ENCODE assay signal across 20 cellular contexts in the genomic region with DNA sequence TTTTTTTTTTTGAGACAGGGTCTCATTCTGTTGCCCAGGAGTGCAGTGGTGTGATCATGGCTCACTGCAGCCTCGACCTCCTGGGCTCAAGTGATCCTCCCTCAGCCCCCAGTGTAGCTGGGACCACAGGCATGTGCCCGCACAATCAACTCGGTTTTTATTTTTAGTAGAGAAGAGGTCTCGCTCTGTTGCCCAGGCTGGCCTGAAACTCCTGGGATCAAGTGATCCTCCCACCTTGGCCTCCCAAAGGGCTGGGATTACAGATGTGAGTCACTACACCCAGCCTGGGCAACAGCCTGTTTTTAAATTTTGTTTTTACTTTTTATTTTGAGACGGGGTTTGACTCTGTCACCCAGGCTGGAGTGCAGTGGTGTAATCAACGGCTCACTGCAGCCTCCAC. TPM values are rescaled to one million over a fixed set of nuclear protein-coding genes. Genes with fewer than 3 reads are reported as not detected.
DNase-seq lines count a peak whose midpoint lies in the region; ATAC-seq and TF ChIP-seq lines count a peak whose summit lies in the region.
"Had no signal": no experiment of that assay in that cellular context is flagged by ENCODE, and none has a peak within 500 bp of the region (broad histone marks: within the 10 kb centered on the region; RNA-seq: fewer than 3 reads in every experiment).

No MANE protein-coding gene starts in this region.

- H3F3A ChIP-seq in DOHH2 (ENCODE audit: control insufficient read depth, insufficient read depth) = peaks cover 56% of the 10 kb centered on the region
- H3F3A ChIP-seq in neural progenitor cell (ENCODE audit: low read depth) = peaks cover 67% of the 10 kb centered on the region

- no peaks in the 10 kb centered on the region for H3K27me3 Mint-ChIP-seq in activated naive CD8-positive, alpha-beta T cell treated with anti-CD3 and anti-CD28 coated beads for 36 hours
- peaks cover 5% of the 10 kb centered on the region for H3K27me3 Mint-ChIP-seq in neural progenitor cell (ENCODE audit: insufficient read depth, low read depth)
- H3K27me3 Mint-ChIP-seq in T-helper 17 cell = no peaks in the 10 kb centered on the region
- H3K27me3 Mint-ChIP-seq: activated CD4-positive, alpha-beta T cell treated with anti-CD3 and anti-CD28 coated beads for 36 hours; activated naive CD4-positive, alpha-beta T cell treated with anti-CD3 and anti-CD28 coated beads, Interleukin-2, amount 50 U/mL, for 24 hours; stimulated activated naive CD8-positive, alpha-beta T cell treated with anti-CD3 and anti-CD28 coated beads, Interleukin-15, Interleukin-2, amounts not matched to agents 100 ng/mL and 50 ng/mL, for 24 hours had no signal

- H4K20me1 ChIP-seq in DOHH2 (ENCODE audit: control insufficient read depth, insufficient read depth, low read depth, low read length) (peaks cover 18% of the 10 kb centered on the region), neural progenitor cell (ENCODE audit: low read depth) (peaks cover 21% of the 10 kb centered on the region)

- H3K9ac ChIP-seq in neural progenitor cell = no peak overlapping the region

- no peaks in the 10 kb centered on the region for H3K9me2 ChIP-seq in DOHH2 (replicated peaks; ENCODE audit: control insufficient read depth, low read length)

- H3K36me3 Mint-ChIP-seq in activated naive CD8-positive, alpha-beta T cell treated with anti-CD3 and anti-CD28 coated beads for 36 hours = peaks cover 30% of the 10 kb centered on the region
- H3K36me3 Mint-ChIP-seq in neural progenitor cell = peaks cover 12% of the 10 kb centered on the region
- H3K36me3 Mint-ChIP-seq in T-helper 17 cell (ENCODE audit: low read depth) = no peaks in the 10 kb centered on the region
- H3K36me3 Mint-ChIP-seq: activated naive CD4-positive, alpha-beta T cell treated with anti-CD3 and anti-CD28 coated beads, Interleukin-2, amount 50 U/mL, for 24 hours had no signal

- no peaks in the 10 kb centered on the region for H3K9me3 ChIP-seq in DOHH2 (ENCODE audit: control insufficient read depth, insufficient read depth, low read length)
- H3K9me3 ChIP-seq in neural progenitor cell (ENCODE audit: low read depth) = no peaks in the 10 kb centered on the region
- no peaks in the 10 kb centered on the region for H3K9me3 ChIP-seq in T-helper 17 cell (ENCODE audit: control insufficient read depth, low read length, poor library complexity, severe bottlenecking)
- H3K9me3 ChIP-seq: BE2C, tibial nerve had no signal

- DNase-seq in M059J (ENCODE audit: low read depth) (peak; percentile 24), neural progenitor cell (ENCODE audit: low spot score) (no peak), T-helper 17 cell (no peak)
- no peak for DNase-seq in activated naive CD8-positive, alpha-beta T cell treated with anti-CD3 and anti-CD28 coated beads for 36 hours
- DNase-seq: activated CD4-positive, alpha-beta T cell treated with anti-CD3 and anti-CD28 coated beads for 36 hours; activated CD8-positive, alpha-beta memory T cell treated with anti-CD3 and anti-CD28 coated beads, Interleukin-2, amount 50 U/mL, for 4 hours; BE2C; cortex of kidney; H7; NCI-H146; NCI-H82; posterior cingulate gyrus; stimulated activated CD4-positive, alpha-beta T cell treated with anti-CD3 and anti-CD28 coated beads, Interleukin-1b, Interleukin-23, amount 100 ng/mL, for 48 hours had no signal

- TF ChIP-seq CTCF in DOHH2 (IDR thresholded peaks at IDR 0.05; ENCODE audit: low read depth, low read length, poor library complexity, severe bottlenecking) = no peak
- no peak for TF ChIP-seq CTCF in neural progenitor cell (IDR thresholded peaks at IDR 0.05)

- H3K9me3 Mint-ChIP-seq in activated naive CD8-positive, alpha-beta T cell treated with anti-CD3 and anti-CD28 coated beads for 36 hours = no peaks in the 10 kb centered on the region
- no peaks in the 10 kb centered on the region for H3K9me3 Mint-ChIP-seq in neural progenitor cell
- H3K9me3 Mint-ChIP-seq: activated naive CD4-positive, alpha-beta T cell treated with anti-CD3 and anti-CD28 coated beads, Interleukin-2, amount 50 U/mL, for 24 hours; stimulated activated naive CD8-positive, alpha-beta T cell treated with anti-CD3 and anti-CD28 coated beads, Interleukin-15, Interleukin-2, amounts not matched to agents 100 ng/mL and 50 ng/mL, for 24 hours had no signal

- peaks cover 27% of the 10 kb centered on the region for H3K4me1 Mint-ChIP-seq in activated naive CD8-positive, alpha-beta T cell treated with anti-CD3 and anti-CD28 coated beads for 36 hours
- H3K4me1 Mint-ChIP-seq in neural progenitor cell (peaks cover 39% of the 10 kb centered on the region), T-helper 17 cell (peaks cover 22% of the 10 kb centered on the region)

- H3K27ac ChIP-seq in DOHH2 (ENCODE audit: low read depth, low read length) = peak overlapping the region; percentile 41
- no peak overlapping the region for H3K27ac ChIP-seq in neural progenitor cell
- H3K27ac ChIP-seq: tibial nerve had no signal

- H3K79me2 ChIP-seq in DOHH2 (ENCODE audit: control insufficient read depth, low read length) (peaks cover 22% of the 10 kb centered on the region), neural progenitor cell (ENCODE audit: low read depth) (peaks cover 22% of the 10 kb centered on the region)

- H3K27ac Mint-ChIP-seq in activated naive CD8-positive, alpha-beta T cell treated with anti-CD3 and anti-CD28 coated beads for 36 hours = peak overlapping the region; percentile 16
- H3K27ac Mint-ChIP-seq in neural progenitor cell = peak overlapping the region; percentile 44
- no peak overlapping the region for H3K27ac Mint-ChIP-seq in T-helper 17 cell
- H3K27ac Mint-ChIP-seq: stimulated activated naive CD8-positive, alpha-beta T cell treated with anti-CD3 and anti-CD28 coated beads, Interleukin-15, Interleukin-2, amounts not matched to agents 100 ng/mL and 50 ng/mL, for 24 hours had no signal

- H2AFZ ChIP-seq in neural progenitor cell (replicated peaks) = no peak overlapping the region

- peaks cover 37% of the 10 kb centered on the region for H3K36me3 ChIP-seq in DOHH2 (ENCODE audit: control insufficient read depth, low read length)
- H3K36me3 ChIP-seq in neural progenitor cell = peaks cover 14% of the 10 kb centered on the region
- H3K36me3 ChIP-seq: tibial nerve had no signal

- H3K4me3 ChIP-seq in DOHH2 (ENCODE audit: low read length) (no peak overlapping the region), neural progenitor cell (no peak overlapping the region)
- H3K4me3 ChIP-seq: lung, tibial nerve had no signal

- no peak overlapping the region for H3K4me2 ChIP-seq in DOHH2 (ENCODE audit: low read length)
- H3K4me2 ChIP-seq in neural progenitor cell = no peak overlapping the region

- ATAC-seq in HG02852 (IDR thresholded peaks at IDR 0.05; ENCODE audit: unreplicated experiment) (no peak), T-helper 17 cell (no peak), GM19467 (IDR thresholded peaks at IDR 0.05; ENCODE audit: unreplicated experiment) (no peak)
- ATAC-seq: activated CD4-positive, alpha-beta T cell treated with anti-CD3 and anti-CD28 coated beads for 36 hours had no signal

- peak overlapping the region; percentile 25 for H3K4me3 Mint-ChIP-seq in activated naive CD8-positive, alpha-beta T cell treated with anti-CD3 and anti-CD28 coated beads for 36 hours
- peak overlapping the region; percentile 44 for H3K4me3 Mint-ChIP-seq in neural progenitor cell
- H3K4me3 Mint-ChIP-seq in T-helper 17 cell = no peak overlapping the region
- H3K4me3 Mint-ChIP-seq: activated CD4-positive, alpha-beta T cell treated with anti-CD3 and anti-CD28 coated beads for 36 hours; activated naive CD4-positive, alpha-beta T cell treated with anti-CD3 and anti-CD28 coated beads, Interleukin-2, amount 50 U/mL, for 24 hours; stimulated activated naive CD8-positive, alpha-beta T cell treated with anti-CD3 and anti-CD28 coated beads, Interleukin-15, Interleukin-2, amounts not matched to agents 100 ng/mL and 50 ng/mL, for 24 hours had no signal

- peaks cover 49% of the 10 kb centered on the region for H3K4me1 ChIP-seq in DOHH2 (ENCODE audit: control insufficient read depth, low read length)
- H3K4me1 ChIP-seq in neural progenitor cell = peaks cover 8% of the 10 kb centered on the region
- H3K4me1 ChIP-seq: BE2C had no signal

- no peaks in the 10 kb centered on the region for H3K27me3 ChIP-seq in DOHH2 (ENCODE audit: control insufficient read depth, low read length)
- H3K27me3 ChIP-seq in neural progenitor cell = no peaks in the 10 kb centered on the region
- H3K27me3 ChIP-seq: BE2C, tibial nerve had no signal

RNA-seq across cellular contexts. Expression of a gene that starts 2.3 kb away (rescaled TPM):
- 9.8 and 24.9 TPM in 2 replicates for total RNA-seq in M059J (2014; rRNA removed; shearing (Covaris generic))
- 10 to 100 TPM; 29.4 to 31.3 TPM for total RNA-seq in activated naive CD8-positive, alpha-beta T cell treated with anti-CD3 and anti-CD28 coated beads for 36 hours
- total RNA-seq in neural progenitor cell (ENCODE audit: low replicate concordance) = 16.0 and 45.1 TPM in 2 replicates
- total RNA-seq in T-helper 17 cell = 10 to 100 TPM; 37.6 to 42.2 TPM

RNA-seq across cellular contexts. Expression of a gene that starts 57.3 kb away (rescaled TPM):
- total RNA-seq in M059J (2014; rRNA removed; shearing (Covaris generic)) = 35.7 and 60.1 TPM in 2 replicates
- total RNA-seq in activated naive CD8-positive, alpha-beta T cell treated with anti-CD3 and anti-CD28 coated beads for 36 hours = 100 to 1,000 TPM; 244 to 245 TPM
- total RNA-seq in neural progenitor cell (ENCODE audit: low replicate concordance) (34.1 and 74.7 TPM in 2 replicates), T-helper 17 cell (under 1 TPM; 0.12 to 0.34 TPM)

Comparison
In these comparisons a context has a peak if more than half of its experiments do, and no peak if none do; other contexts are left out.
1. RNA of a gene that starts 57.3 kb away (total RNA-seq): 244 to 245 TPM in activated naive CD8-positive, alpha-beta T cell treated with anti-CD3 and anti-CD28 coated beads for 36 hours, 35.7 to 60.1 TPM in M059J and 34.1 to 74.7 TPM in neural progenitor cell; 0.12 to 0.34 TPM in T-helper 17 cell; every median in the first group is over 10 times any median in the second.